ENCODE assay signal across 10 cellular contexts in the genomic region with DNA sequence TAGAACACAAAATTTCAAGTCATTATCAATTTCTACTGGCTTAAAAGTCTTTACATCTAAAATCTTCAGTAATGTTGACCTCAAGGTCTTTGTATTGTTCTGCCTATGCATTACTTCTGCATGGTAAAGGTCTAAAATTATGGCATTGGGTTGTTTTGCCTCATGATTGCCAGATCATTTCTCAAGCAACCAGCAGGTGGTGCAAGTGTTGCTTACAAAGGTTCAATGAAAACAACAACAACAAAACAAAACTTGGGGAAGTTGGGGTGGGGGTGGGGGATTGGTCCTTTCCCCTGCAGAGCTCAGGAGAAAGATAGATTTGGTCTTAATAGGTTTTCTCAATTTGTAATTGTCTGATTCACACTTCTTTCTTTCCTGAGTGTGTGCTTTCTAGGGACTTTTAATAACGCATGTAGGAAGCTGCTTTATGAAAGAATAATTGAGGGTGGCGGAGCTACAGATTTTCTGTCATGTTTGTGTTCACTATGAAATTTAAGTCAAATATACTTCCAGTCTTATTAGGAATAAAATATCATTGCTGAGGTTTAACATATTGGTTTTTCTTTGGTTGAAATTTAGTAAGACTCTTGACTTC.
DNase-seq lines count a peak whose midpoint lies in the region; ATAC-seq, FAIRE-seq and TF ChIP-seq lines count a peak whose summit lies in the region.
"Had no signal": no experiment of that assay in that cellular context is flagged by ENCODE, and none has a peak within 500 bp of the region (broad histone marks: within the 10 kb centered on the region; RNA-seq: fewer than 3 reads in every experiment).

No MANE protein-coding gene starts in this region.

- peak; percentile 77 for FAIRE-seq in GM18507 (lab: Jason Lieb, UNC)

- no peaks in the 10 kb centered on the region for H3K36me3 ChIP-seq in uterus

- H3K27ac ChIP-seq in uterus: no peak overlapping the region

- no peak for TF ChIP-seq CTCF in uterus (IDR thresholded peaks at IDR 0.05)

- H3K9me3 ChIP-seq in uterus: no peaks in the 10 kb centered on the region

- in situ Hi-C loops in ACHN (cut with HindIII; ENCODE audit: low pct_ligation_motif_present, low pct_unique_long_range_greater_than_20kb, low sequenced_read_pairs): no loop called here

- H3K4me1 ChIP-seq in uterus: no peaks in the 10 kb centered on the region

- no peak overlapping the region for H3K4me3 ChIP-seq in uterus

- ATAC-seq in GM21825 (IDR thresholded peaks at IDR 0.05; ENCODE audit: unreplicated experiment) (no peak), HG03571 (IDR thresholded peaks at IDR 0.05; ENCODE audit: unreplicated experiment) (no peak)
- ATAC-seq: activated naive CD8-positive, alpha-beta T cell treated with anti-CD3 and anti-CD28 coated beads, Interleukin-2, amount 50 U/mL, for 24 hours; stimulated activated effector memory CD8-positive, alpha-beta T cell treated with anti-CD3 and anti-CD28 coated beads, Interleukin-12 subunit alpha, Interleukin-12 subunit beta, amount 100 ng/mL, for 72 hours had no signal

- no peaks in the 10 kb centered on the region for H3K27me3 ChIP-seq in uterus

- TF ChIP-seq POLR2A in uterus (IDR thresholded peaks at IDR 0.05): no peak

- DNase-seq in ACHN (peak; percentile 4), GM18507 (ENCODE audit: extremely low spot score, insufficient read length, low read depth) (no peak), RPMI7951 (ENCODE audit: low read depth) (peak; percentile 0), head of caudate nucleus (peak in 34 of 42 donors; percentile 2 to 78 (median 44)), uterus (no peak)
- no peak for DNase-seq in central memory CD4-positive, alpha-beta T cell
- DNase-seq: activated naive CD8-positive, alpha-beta T cell treated with anti-CD3 and anti-CD28 coated beads, Interleukin-2, amount 50 U/mL, for 24 hours had no signal

- intact Hi-C loops in head of caudate nucleus (cut with DNase I): no loop called here
- intact Hi-C loops in uterus (cut with DNase I; ENCODE audit: low total_unique reads): no loop called here

Comparison
In these comparisons a context has a peak if more than half of its experiments do, and no peak if none do; other contexts are left out.
1. DNase-seq: peak in ACHN (single experiment), RPMI7951 (single experiment) and head of caudate nucleus (34 of 42); none in GM18507 (single experiment), central memory CD4-positive, alpha-beta T cell (single experiment) and uterus (0 of 2).